In the genomic region with DNA sequence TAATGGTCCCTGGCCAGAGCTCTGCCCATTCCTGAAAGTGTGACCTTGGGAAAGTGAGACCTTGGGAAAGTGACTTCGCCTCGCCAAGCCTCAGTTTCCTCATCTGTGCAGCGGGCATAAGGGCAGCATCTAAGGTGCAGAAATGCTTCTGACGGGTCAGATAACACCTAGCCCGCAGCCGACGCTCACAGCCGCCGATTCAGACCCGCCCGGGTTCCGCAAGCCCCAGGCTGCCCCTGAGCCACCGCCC, we compare ENCODE assay signal across 8 cellular contexts. TPM values are rescaled to one million over a fixed set of nuclear protein-coding genes. Genes with fewer than 3 reads are reported as not detected.
A peak's percentile ranks its signal among the peaks of the same experiment; 100 is the strongest.
DNase-seq lines count a peak whose midpoint lies in the region; ATAC-seq and TF ChIP-seq lines count a peak whose summit lies in the region.

No MANE protein-coding gene starts in this region.

- no peak for TF ChIP-seq POLR2A in spleen (IDR thresholded peaks at IDR 0.05)

- H3K4me1 Mint-ChIP-seq in Caco-2 (ENCODE audit: low read depth, unreplicated experiment) (peaks cover 16% of the 10 kb centered on the region), WTC11 (peaks cover 49% of the 10 kb centered on the region)

- H3K27ac Mint-ChIP-seq in Caco-2 (ENCODE audit: unreplicated experiment) (peak overlapping the region; percentile 57), WTC11 (no peak overlapping the region)

- H3K4me1 ChIP-seq in Caco-2 (peaks cover 12% of the 10 kb centered on the region), left ventricle myocardium inferior (peaks cover 71% of the 10 kb centered on the region), spleen (peaks cover 48 to 94% (median 74%) of the 10 kb centered on the region in 6 donors)

- ATAC-seq in WTC11 (peak; percentile 32), HG03442 (IDR thresholded peaks at IDR 0.05; ENCODE audit: unreplicated experiment) (no peak)

- H3K36me3 ChIP-seq in Caco-2 (ENCODE audit: control insufficient read depth, insufficient read depth, low read length) (peaks cover 2% of the 10 kb centered on the region), left ventricle myocardium inferior (no peaks in the 10 kb centered on the region), spleen (peaks cover 0 to 20% (median 0%) of the 10 kb centered on the region in 6 donors)

- H3K27ac ChIP-seq in left ventricle myocardium inferior (replicated peaks) (peak overlapping the region; percentile 93), spleen (peak overlapping the region; percentile 75 to 97 (median 92))

- DNase-seq in Caco-2 (no peak), HFF-Myc (ENCODE audit: extremely low read depth, low read depth) (no peak), WTC11 (ENCODE audit: low spot score) (no peak), left ventricle myocardium inferior (no peak), spleen (no peak), NCI-H1417 treated with DMSO at 0.1 percent for 48 hours (lab: John Stamatoyannopoulos, UW) (no peak)
- no peak for DNase-seq in stimulated activated CD4-positive, alpha-beta T cell treated with anti-CD3 and anti-CD28 coated beads, Interleukin-2, amount 100 ng/mL, for 48 hours

- H3K9me3 Mint-ChIP-seq in Caco-2 (ENCODE audit: unreplicated experiment) (no peaks in the 10 kb centered on the region), WTC11 (peaks cover 8% of the 10 kb centered on the region; the same call in 1 of the 2 replicates)

- H3K9me3 ChIP-seq in Caco-2 (no peaks in the 10 kb centered on the region), left ventricle myocardium inferior (replicated peaks) (no peaks in the 10 kb centered on the region), spleen (no peaks in the 10 kb centered on the region)

- no TSS peak for BruUV-seq in Caco-2 (replicated peaks; lab: Mats Ljungman, UMichigan)

- CTCF ChIA-PET in Caco-2 (lab: Charles Lee) (interaction anchor here (0.6 to 1.8 kb wide), 2 partner anchors 48 to 112 kb away, joined by 3 to 5 read pairs; no protein-coding TSS in a partner anchor), WTC11 (lab: Charles Lee) (interaction anchor here (0.7 to 1.9 kb wide), 5 partner anchors 8 to 207 kb away, joined by 3 to 10 read pairs (median 3); no protein-coding TSS in a partner anchor)

- POLR2A ChIA-PET in Caco-2 (lab: Charles Lee) (interaction anchor here (0.6 to 1.2 kb wide), 2 partner anchors 67 to 1125 kb away, joined by 4 read pairs; no protein-coding TSS in a partner anchor), WTC11 (lab: Charles Lee) (interaction anchor here (1.4 kb wide), 1 partner anchor 31 kb away, joined by 8 read pairs; no protein-coding TSS in a partner anchor)

- H3K36me3 Mint-ChIP-seq in Caco-2 (ENCODE audit: insufficient read depth, unreplicated experiment) (peaks cover 13% of the 10 kb centered on the region), WTC11 (no peaks in the 10 kb centered on the region)

- WGBS in spleen, 5 donors = 0% methylated on average over 3 to 13 of the region's 13 CpGs

- H3K27me3 ChIP-seq in Caco-2 (replicated peaks; ENCODE audit: control insufficient read depth, insufficient read depth, low read length) (no peaks in the 10 kb centered on the region), left ventricle myocardium inferior (ENCODE audit: low read depth) (peaks cover 15% of the 10 kb centered on the region), spleen (replicated peaks in 1 of 7) (no peaks in the 10 kb centered on the region)

- peak overlapping the region; percentile 92 for H3K4me3 Mint-ChIP-seq in Caco-2 (ENCODE audit: unreplicated experiment)
- H3K4me3 Mint-ChIP-seq in WTC11 = peak overlapping the region; percentile 83

- no peaks in the 10 kb centered on the region for H3K27me3 Mint-ChIP-seq in Caco-2 (ENCODE audit: insufficient read depth, unreplicated experiment)
- peaks cover 36% of the 10 kb centered on the region for H3K27me3 Mint-ChIP-seq in WTC11 (ENCODE audit: low read depth)

- TF ChIP-seq CTCF in Caco-2 (IDR thresholded peaks at IDR 0.05; ENCODE audit: insufficient read depth in 1 of 2, low read depth in 1 of 2, low read length in 1 of 2, severe bottlenecking in 1 of 2, unreplicated experiment in 1 of 2) = no peak
- no peak for TF ChIP-seq CTCF in HFF-Myc (IDR thresholded peaks at IDR 0.05; ENCODE audit: low read depth, low read length, missing control alignments)
- TF ChIP-seq CTCF in WTC11 (IDR thresholded peaks at IDR 0.05) = no peak
- no peak for TF ChIP-seq CTCF in left ventricle myocardium inferior (IDR thresholded peaks at IDR 0.05; ENCODE audit: borderline replicate concordance)
- TF ChIP-seq CTCF in spleen (IDR thresholded peaks at IDR 0.05 in 8 of 11, conservative IDR thresholded peaks at IDR 0.05 in 3 of 11) = no peak

- H3K4me3 ChIP-seq in Caco-2 (ENCODE audit: low read depth, low read length) (peak overlapping the region; percentile 72), HFF-Myc (replicated peaks; ENCODE audit: low read depth, low read length) (peak overlapping the region; percentile 96), left ventricle myocardium inferior (peak overlapping the region; percentile 96), spleen (peak overlapping the region; percentile 71 to 99 (median 94))

- intact Hi-C loops in Caco-2 (cut with micrococcal nuclease; ENCODE audit: unreplicated experiment) (loop anchor here (5.0 kb wide), 1 partner anchor 65 kb away; the partner anchor contains the start of gene SDCBP2), left ventricle myocardium inferior (cut with micrococcal nuclease) (loop anchor here (5.0 kb wide), 1 partner anchor 65 kb away; the partner anchor contains the start of gene SDCBP2), spleen (cut with DNase I; ENCODE audit: low total_unique reads) (loop anchor here (5.0 kb wide), 2 partner anchors 65 to 80 kb away; partner anchors contain the start of gene SDCBP2)

TF ChIP-seq in WTC11, 78 proteins besides CTCF, POLR2A, EP300 and RAD21 (continues in another document):
- TF ChIP-seq CREB1 (CRISPR knock-in tag; IDR thresholded peaks at IDR 0.05) = no peak
- no peak for TF ChIP-seq ZNF671 (CRISPR knock-in tag; IDR thresholded peaks at IDR 0.05)
- no peak for TF ChIP-seq ZNF138 (CRISPR knock-in tag; conservative IDR thresholded peaks at IDR 0.05)
- TF ChIP-seq CBFB (CRISPR knock-in tag; IDR thresholded peaks at IDR 0.05; ENCODE audit: low read depth) = no peak
- no peak for TF ChIP-seq NR2C2 (CRISPR knock-in tag; IDR thresholded peaks at IDR 0.05)
- no peak for TF ChIP-seq TCF7 (CRISPR knock-in tag; IDR thresholded peaks at IDR 0.05; ENCODE audit: low read depth)
- TF ChIP-seq JUN (CRISPR knock-in tag; IDR thresholded peaks at IDR 0.05) = no peak
- TF ChIP-seq MXD4 (CRISPR knock-in tag; IDR thresholded peaks at IDR 0.05; ENCODE audit: borderline replicate concordance) = no peak
- TF ChIP-seq TEAD4 (CRISPR knock-in tag; IDR thresholded peaks at IDR 0.05) = no peak
- no peak for TF ChIP-seq GABPB1 (CRISPR knock-in tag; IDR thresholded peaks at IDR 0.05)
- TF ChIP-seq ZNF512 (CRISPR knock-in tag; IDR thresholded peaks at IDR 0.05; ENCODE audit: borderline replicate concordance) = no peak
- no peak for TF ChIP-seq MAX (CRISPR knock-in tag; IDR thresholded peaks at IDR 0.05)
- TF ChIP-seq MYBL2 (CRISPR knock-in tag; IDR thresholded peaks at IDR 0.05) = no peak
- TF ChIP-seq PRDM15 (CRISPR knock-in tag; IDR thresholded peaks at IDR 0.05) = no peak
- no peak for TF ChIP-seq CREM (CRISPR knock-in tag; IDR thresholded peaks at IDR 0.05)
- no peak for TF ChIP-seq HMGA2 (CRISPR knock-in tag; IDR thresholded peaks at IDR 0.05)
- no peak for TF ChIP-seq FOXP1 (CRISPR knock-in tag; IDR thresholded peaks at IDR 0.05; ENCODE audit: borderline replicate concordance)

RNA-seq across cellular contexts. Expression of gene FKBP1A, which starts 0.5 kb away (rescaled TPM):
- total RNA-seq in Caco-2 (2022) (220 and 228 TPM in 2 replicates), WTC11 (2021) (197 to 218 TPM (median 201 TPM) in 3 replicates), left ventricle myocardium inferior (124 TPM), spleen (100 to 1,000 TPM; 167 to 338 (median 260) TPM)
- 100 to 1,000 TPM; 135 to 286 (median 209) TPM for polyA plus RNA-seq in spleen
